In genomic region chr21:25408666-25409065, GRCh38 we compare ENCODE assay signal across 19 cellular contexts.
"Had no signal": no experiment of that assay in that cellular context is flagged by ENCODE, and none has a peak within 500 bp of the region (broad histone marks: within the 10 kb centered on the region; RNA-seq: fewer than 3 reads in every experiment).

No MANE protein-coding gene starts in this region.

- H3K9me3 Mint-ChIP-seq: endodermal cell; naive thymus-derived CD4-positive, alpha-beta T cell; nephron progenitor cell; stimulated activated effector memory CD8-positive, alpha-beta T cell treated with anti-CD3 and anti-CD28 coated beads, Interleukin-12 subunit alpha, Interleukin-12 subunit beta, amount 100 ng/mL, for 72 hours; stimulated activated naive CD8-positive, alpha-beta T cell treated with anti-CD3 and anti-CD28 coated beads, Interleukin-15, amount 100 ng/mL, for 72 hours had no signal

- H3K27ac Mint-ChIP-seq: endodermal cell; naive thymus-derived CD4-positive, alpha-beta T cell; nephron progenitor cell; stimulated activated effector memory CD8-positive, alpha-beta T cell treated with anti-CD3 and anti-CD28 coated beads, Interleukin-12 subunit alpha, Interleukin-12 subunit beta, amount 100 ng/mL, for 72 hours; stimulated activated naive CD8-positive, alpha-beta T cell treated with anti-CD3 and anti-CD28 coated beads, Interleukin-15, amount 100 ng/mL, for 72 hours had no signal

- H3K4me1 Mint-ChIP-seq: endodermal cell; nephron progenitor cell; stimulated activated effector memory CD8-positive, alpha-beta T cell treated with anti-CD3 and anti-CD28 coated beads, Interleukin-12 subunit alpha, Interleukin-12 subunit beta, amount 100 ng/mL, for 72 hours; stimulated activated naive CD8-positive, alpha-beta T cell treated with anti-CD3 and anti-CD28 coated beads, Interleukin-15, amount 100 ng/mL, for 72 hours had no signal

- ATAC-seq: foreskin keratinocyte; left colon; left ventricle myocardium superior; naive thymus-derived CD4-positive, alpha-beta T cell; psoas muscle; right lobe of liver; stimulated activated effector memory CD8-positive, alpha-beta T cell treated with anti-CD3 and anti-CD28 coated beads, Interleukin-12 subunit alpha, Interleukin-12 subunit beta, amount 100 ng/mL, for 72 hours; stimulated activated naive CD8-positive, alpha-beta T cell treated with anti-CD3 and anti-CD28 coated beads, Interleukin-15, amount 100 ng/mL, for 72 hours; upper lobe of right lung had no signal

- H3K27me3 Mint-ChIP-seq: stimulated activated naive CD8-positive, alpha-beta T cell treated with anti-CD3 and anti-CD28 coated beads, Interleukin-15, amount 100 ng/mL, for 72 hours had no signal

- H3K4me3 Mint-ChIP-seq: endodermal cell; naive thymus-derived CD4-positive, alpha-beta T cell; nephron progenitor cell; stimulated activated effector memory CD8-positive, alpha-beta T cell treated with anti-CD3 and anti-CD28 coated beads, Interleukin-12 subunit alpha, Interleukin-12 subunit beta, amount 100 ng/mL, for 72 hours; stimulated activated naive CD8-positive, alpha-beta T cell treated with anti-CD3 and anti-CD28 coated beads, Interleukin-15, amount 100 ng/mL, for 72 hours had no signal

- DNase-seq: dermis blood vessel endothelial cell; endodermal cell; erythroblast; foreskin keratinocyte; head of caudate nucleus; left colon; left ventricle myocardium superior; mesendoderm; naive thymus-derived CD4-positive, alpha-beta T cell; nephron progenitor cell; psoas muscle; retina; right lobe of liver; stimulated activated CD4-positive, alpha-beta T cell treated with anti-CD3 and anti-CD28 coated beads, Interleukin-4, amount 100 ng/mL, for 1 hour; stimulated activated CD8-positive, alpha-beta memory T cell treated with anti-CD3 and anti-CD28 coated beads, Interleukin-4, amount 100 ng/mL, for 48 hours; stimulated activated naive CD8-positive, alpha-beta T cell treated with anti-CD3 and anti-CD28 coated beads, Interleukin-15, amount 100 ng/mL, for 72 hours; testis; upper lobe of right lung had no signal
